ENCODE assay signal across 8 cellular contexts in the genomic region with DNA sequence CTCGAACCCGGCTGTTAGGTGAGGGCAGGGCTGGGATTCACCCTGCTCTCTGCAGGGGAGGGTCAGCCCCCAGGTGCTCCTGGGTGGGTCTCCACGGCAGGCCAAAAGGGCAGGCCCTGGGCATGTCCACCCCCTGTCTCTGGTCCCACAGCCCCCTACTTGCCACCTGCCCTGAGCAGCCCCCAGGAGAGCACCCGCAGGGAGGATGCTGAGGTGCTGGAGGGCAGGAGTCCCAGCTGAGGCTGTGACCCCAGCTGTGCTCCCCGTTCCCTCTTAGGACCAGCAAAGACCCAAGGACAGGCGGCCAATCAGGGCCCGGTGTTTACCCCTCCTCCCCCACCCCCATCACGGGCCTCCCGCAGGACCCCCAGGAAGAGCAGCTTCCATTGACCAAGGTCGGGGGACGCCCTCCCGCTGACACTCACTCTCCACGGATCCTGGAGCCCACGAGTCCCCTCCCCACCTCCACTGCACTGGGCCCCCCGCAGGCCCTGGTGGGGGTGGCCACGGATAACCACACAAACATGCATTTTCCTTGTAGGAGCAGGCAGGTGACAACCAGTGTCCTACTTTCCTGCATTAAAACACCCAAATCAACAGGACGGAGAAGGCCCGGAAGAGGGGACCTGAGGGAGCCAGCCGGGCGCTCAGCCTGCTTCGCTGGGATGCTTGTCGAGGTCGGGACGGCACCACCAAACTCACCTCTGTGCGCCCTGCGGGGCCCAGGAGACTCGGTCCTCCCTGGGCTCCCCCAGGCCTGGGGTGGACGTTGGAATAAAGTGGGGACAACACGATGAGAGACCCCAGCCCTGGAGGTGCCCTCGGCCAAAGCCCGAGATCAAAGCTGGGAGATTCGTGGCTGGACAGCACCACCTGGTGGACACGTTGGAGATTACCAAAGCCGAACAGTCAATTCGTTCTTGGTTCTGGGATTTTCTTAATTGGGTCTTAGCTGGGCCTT. TPM values are rescaled to one million over a fixed set of nuclear protein-coding genes. Genes with fewer than 3 reads are reported as not detected.
DNase-seq lines count a peak whose midpoint lies in the region; ATAC-seq and TF ChIP-seq lines count a peak whose summit lies in the region.

No MANE protein-coding gene starts in this region.

- H3K4me1 Mint-ChIP-seq in CD14-positive monocyte, result peaks cover 6% of the 10 kb centered on the region
- H3K4me1 Mint-ChIP-seq in activated naive CD4-positive, alpha-beta T cell treated with anti-CD3 and anti-CD28 coated beads for 36 hours (ENCODE audit: low read depth), result no peaks in the 10 kb centered on the region

- no peaks in the 10 kb centered on the region for H3K36me3 Mint-ChIP-seq in CD14-positive monocyte
- H3K36me3 Mint-ChIP-seq in activated naive CD4-positive, alpha-beta T cell treated with anti-CD3 and anti-CD28 coated beads for 36 hours (ENCODE audit: low read depth), result no peaks in the 10 kb centered on the region

- H3K27me3 Mint-ChIP-seq in CD14-positive monocyte (ENCODE audit: low read depth in 3 of 3), result peaks cover 4 to 21% (median 14%) of the 10 kb centered on the region in 3 donors
- H3K27me3 Mint-ChIP-seq in activated naive CD4-positive, alpha-beta T cell treated with anti-CD3 and anti-CD28 coated beads for 36 hours (ENCODE audit: low read depth), result no peaks in the 10 kb centered on the region

- CTCF ChIA-PET in activated naive CD4-positive, alpha-beta T cell treated with anti-CD3 and anti-CD28 coated beads for 36 hours (lab: Charles Lee), result interaction anchor here (0.6 to 1.3 kb wide), 3 partner anchors 29 to 619 kb away, joined by 3 to 5 read pairs (median 4); no protein-coding TSS in a partner anchor

- peak; percentile 85 for TF ChIP-seq CTCF in CD14-positive monocyte (IDR thresholded peaks at IDR 0.05)

- in situ Hi-C loops in SK-MEL-5 (cut with HindIII; ENCODE audit: low pct_unique_long_range_greater_than_20kb, low sequenced_read_pairs), result no loop called here

- peaks cover 0 to 3% (median 0%) of the 10 kb centered on the region in 7 donors for H3K9me3 Mint-ChIP-seq in CD14-positive monocyte
- H3K9me3 Mint-ChIP-seq in activated naive CD4-positive, alpha-beta T cell treated with anti-CD3 and anti-CD28 coated beads for 36 hours, result no peaks in the 10 kb centered on the region

- DNase-seq in CD14-positive monocyte (ENCODE audit: low spot score) (no peak), HS-5 (ENCODE audit: low read depth) (peak; percentile 3), SK-MEL-5 (ENCODE audit: low read depth, low spot score) (peak; percentile 78), head of caudate nucleus (peak; percentile 49 to 89 (median 76)), putamen (ENCODE audit: low spot score) (peak; percentile 19), mesenteric fat pad (ENCODE audit: low spot score) (no peak)
- DNase-seq in activated naive CD4-positive, alpha-beta T cell treated with anti-CD3 and anti-CD28 coated beads for 36 hours, result peak; percentile 75

- ATAC-seq in GM21825 (IDR thresholded peaks at IDR 0.05; ENCODE audit: unreplicated experiment), result no peak

- no peak overlapping the region for H3K27ac Mint-ChIP-seq in CD14-positive monocyte
- H3K27ac Mint-ChIP-seq in activated naive CD4-positive, alpha-beta T cell treated with anti-CD3 and anti-CD28 coated beads for 36 hours, result no peak overlapping the region

- intact Hi-C loops in CD14-positive monocyte (cut with micrococcal nuclease) (no loop called here), head of caudate nucleus (cut with DNase I) (no loop called here)
- intact Hi-C loops in activated naive CD4-positive, alpha-beta T cell treated with anti-CD3 and anti-CD28 coated beads for 36 hours (cut with micrococcal nuclease), result loop anchor here (5.0 kb wide), 1 partner anchor 306 kb away; no protein-coding TSS in a partner anchor

- H3K4me3 Mint-ChIP-seq in CD14-positive monocyte, result peak overlapping the region; percentile 50 to 75
- no peak overlapping the region for H3K4me3 Mint-ChIP-seq in activated naive CD4-positive, alpha-beta T cell treated with anti-CD3 and anti-CD28 coated beads for 36 hours

RNA-seq across cellular contexts. Expression of a gene that starts 22.5 kb away (rescaled TPM):
- not detected for polyA plus RNA-seq in CD14-positive monocyte
- total RNA-seq in SK-MEL-5 (2014; rRNA removed; shearing (Covaris generic)), result not detected in 2 replicates
- polyA plus RNA-seq in SK-MEL-5 (2015; cell fraction: cytosol; rRNA removed), result not detected in 2 replicates
- polyA plus RNA-seq in SK-MEL-5 (2015; cell fraction: nucleus; rRNA removed), result not detected in 2 replicates
- total RNA-seq in activated naive CD4-positive, alpha-beta T cell treated with anti-CD3 and anti-CD28 coated beads for 36 hours, result not detected
- total RNA-seq in mesenteric fat pad, result 0.26 TPM

Comparison
In these comparisons a context has a peak if more than half of its experiments do, and no peak if none do; other contexts are left out.
1. DNase-seq: peak in HS-5 (single experiment), SK-MEL-5 (single experiment), activated naive CD4-positive, alpha-beta T cell treated with anti-CD3 and anti-CD28 coated beads for 36 hours (single experiment), head of caudate nucleus (42 of 42) and putamen (single experiment); none in CD14-positive monocyte (single experiment) and mesenteric fat pad (single experiment).